In the genomic region with DNA sequence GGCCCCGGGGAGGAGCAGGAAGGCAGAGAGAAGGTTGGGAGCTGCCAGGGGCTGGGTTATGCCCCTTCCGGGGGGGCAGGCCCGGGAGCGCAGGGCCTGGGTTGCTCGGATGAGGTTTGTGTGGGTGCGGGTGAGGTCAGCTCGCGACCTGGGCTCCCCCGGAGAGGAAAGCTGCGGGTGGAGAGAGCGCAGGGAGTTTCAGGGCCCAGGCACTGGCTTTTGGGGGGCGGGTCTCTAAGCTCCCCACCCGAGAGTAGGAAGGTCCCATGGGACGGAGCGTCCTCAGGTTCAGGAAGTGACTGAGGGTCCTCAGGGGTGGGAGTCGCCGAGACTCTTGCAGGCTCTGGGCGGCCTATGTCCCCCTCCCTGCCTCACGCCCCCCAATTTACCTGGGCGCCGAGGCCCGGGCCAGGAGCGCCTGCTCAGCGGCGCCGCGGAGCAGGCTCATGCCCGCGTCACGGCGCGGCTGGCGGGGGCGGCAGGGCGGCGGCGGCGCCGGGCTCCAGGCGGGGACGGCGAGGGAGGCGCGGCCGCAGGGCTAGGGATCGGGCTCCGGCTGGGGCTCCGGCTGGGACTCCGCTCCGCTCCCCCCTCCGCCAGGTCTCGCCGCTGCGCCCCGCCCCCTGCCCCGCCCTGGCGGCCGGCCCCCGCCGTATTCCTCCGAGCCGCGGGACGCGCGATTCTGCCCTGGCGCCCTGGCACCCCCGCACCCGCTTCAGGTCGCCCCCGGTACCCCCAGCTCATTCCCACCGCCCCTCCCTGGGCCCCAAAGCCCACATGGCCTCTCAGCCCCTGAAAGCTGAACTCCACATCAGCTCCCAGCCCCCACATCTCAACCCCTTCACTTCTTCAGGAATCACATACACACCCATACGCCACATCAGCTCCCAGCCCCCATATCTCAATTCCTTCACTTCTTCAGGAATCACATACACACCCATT, we compare ENCODE assay signal across 8 cellular contexts. TPM values are rescaled to one million over a fixed set of nuclear protein-coding genes. Genes with fewer than 3 reads are reported as not detected.
DNase-seq lines count a peak whose midpoint lies in the region; ATAC-seq, FAIRE-seq and TF ChIP-seq lines count a peak whose summit lies in the region.

Gene DOK4 (minus strand): TSS at position 578 of the 942 bp plus-strand sequence. CDS start 6,986 bp downstream, outside the sequence.

- H3K79me1 ChIP-seq in H1 (ENCODE audit: low read depth, low read length), result no peaks in the 10 kb centered on the region

- H3K4me1 Mint-ChIP-seq in activated CD8-positive, alpha-beta memory T cell treated with anti-CD3 and anti-CD28 coated beads, Interleukin-2, amount 10 ng/mL, durations not matched to agents 7 days and 5 days, result peaks cover 22% of the 10 kb centered on the region

- peak within 1 kb of the TSS; percentile 100 for H3K4me2 ChIP-seq in A549
- peak within 1 kb of the TSS; percentile 59 to 89 for H3K4me2 ChIP-seq in H1 (ENCODE audit: insufficient read depth in 1 of 2, low read depth in 2 of 2, low read length in 2 of 2)

- H3K4me1 ChIP-seq in A549 (peaks cover 45% of the 10 kb centered on the region), H1 (replicated peaks in 1 of 4; ENCODE audit: control insufficient read depth in 3 of 4, insufficient read depth in 4 of 4, low read length in 3 of 4) (peaks cover 0 to 14% (median 10%) of the 10 kb centered on the region in 4 experiments; a peak in 6 of 7 replicates)

- H3K4me3 Mint-ChIP-seq in activated CD8-positive, alpha-beta memory T cell treated with anti-CD3 and anti-CD28 coated beads, Interleukin-2, amount 10 ng/mL, durations not matched to agents 7 days and 5 days, result peak within 1 kb of the TSS; percentile 71

- WGBS in A549 (ENCODE audit: missing lambda C conversion rate), result 3% methylated on average over 36 of the region's 73 CpGs
- 8% methylated on average over 24 of the region's 73 CpGs; no CpG with 5 or more reads in 1 of the 2 experiments for WGBS in H1 (ENCODE audit: extremely low coverage in 1 of 2, insufficient coverage in 1 of 2, insufficient read length in 1 of 2, insufficient replicate concordance in 2 of 2, low coverage in 1 of 2, low lambda C conversion rate in 2 of 2, missing lambda C conversion rate in 1 of 2), 2 experiments

- CTCF ChIA-PET in A549 (lab: Yijun Ruan, JAX), result interaction anchor here (1.0 to 8.9 kb wide), 10 partner anchors 9 to 70 kb away, joined by 3 to 70 read pairs (median 4); partner anchors contain the start of gene POLR2C
- CTCF ChIA-PET in activated CD8-positive, alpha-beta memory T cell treated with anti-CD3 and anti-CD28 coated beads, Interleukin-2, amount 10 ng/mL, durations not matched to agents 7 days and 5 days (lab: Charles Lee), result interaction anchor here (0.9 to 3.5 kb wide), 9 partner anchors 11 to 123 kb away, joined by 3 to 21 read pairs (median 4); partner anchors contain the start of gene POLR2C
- CTCF ChIA-PET in H1 (lab: Charles Lee; ENCODE audit: partially characterized antibody), result interaction anchor here (0.8 to 3.4 kb wide), 11 partner anchors 10 to 162 kb away, joined by 3 to 19 read pairs (median 7); partner anchors contain the start of gene CCDC102A

- H3K56ac ChIP-seq in H1 (replicated peaks; ENCODE audit: insufficient read length, low read depth, low read length), result no peak within 1 kb of the TSS

- no peaks in the 10 kb centered on the region for H3K9me3 Mint-ChIP-seq in activated CD8-positive, alpha-beta memory T cell treated with anti-CD3 and anti-CD28 coated beads, Interleukin-2, amount 10 ng/mL, durations not matched to agents 7 days and 5 days (ENCODE audit: low read depth)

- H3K18ac ChIP-seq in H1 (ENCODE audit: extremely low read depth, low read length), result peak within 1 kb of the TSS; percentile 71

- DNase-seq in A549 (ENCODE audit: low read depth in 1 of 2, low spot score in 1 of 2), result peak; percentile 47 to 89
- DNase-seq in NCI-H748 treated with DMSO at 0.1 percent for 48 hours (lab: John Stamatoyannopoulos, UW), result peak; percentile 4
- peak; percentile 81 for DNase-seq in activated CD8-positive, alpha-beta memory T cell treated with anti-CD3 and anti-CD28 coated beads, Interleukin-2, amount 10 ng/mL, durations not matched to agents 7 days and 5 days
- DNase-seq in H1 (ENCODE audit: low read depth in 1 of 2, low spot score in 2 of 2), result peak in 1 of 2 experiments; percentile 91
- DNase-seq in mesenteric fat pad (ENCODE audit: low spot score), result peak; percentile 96
- DNase-seq in stimulated activated CD8-positive, alpha-beta memory T cell treated with anti-CD3 and anti-CD28 coated beads, Interleukin-15, amount 100 ng/mL, for 1 hour (ENCODE audit: low read depth), result peak; percentile 58

- peak within 1 kb of the TSS; percentile 76 for H4K5ac ChIP-seq in H1 (ENCODE audit: insufficient read length, low read depth, low read length)

- peak within 1 kb of the TSS; percentile 49 for H3K27ac Mint-ChIP-seq in activated CD8-positive, alpha-beta memory T cell treated with anti-CD3 and anti-CD28 coated beads, Interleukin-2, amount 10 ng/mL, durations not matched to agents 7 days and 5 days

- H3K23ac ChIP-seq in H1 (ENCODE audit: insufficient read length), result no peak within 1 kb of the TSS

- H2BK20ac ChIP-seq in H1 (ENCODE audit: low read length), result no peak within 1 kb of the TSS

- peak within 1 kb of the TSS; percentile 68; the same call in 1 of the 2 replicates for H2BK12ac ChIP-seq in H1 (ENCODE audit: low read depth, low read length)

- H4K8ac ChIP-seq in H1 (ENCODE audit: extremely low read depth, insufficient read depth, low read length), result peak within 1 kb of the TSS; percentile 96

- FAIRE-seq in A549 (lab: Jason Lieb, UNC) (no peak), H1 (lab: Jason Lieb, UNC) (no peak)

- TF ChIP-seq EP300 in A549 (IDR thresholded peaks at IDR 0.05) (no peak), H1 (IDR thresholded peaks at IDR 0.05; ENCODE audit: borderline replicate concordance in 1 of 2, low read depth in 2 of 2, low read length in 2 of 2) (no peak)

- no peaks in the 10 kb centered on the region for H4K20me1 ChIP-seq in H1 (replicated peaks in 1 of 2; ENCODE audit: control insufficient read depth in 1 of 2, insufficient read depth in 2 of 2, low read length in 2 of 2)

- peak within 1 kb of the TSS; percentile 100 for H2AFZ ChIP-seq in H1 (ENCODE audit: low read length)

- H3K27ac ChIP-seq in A549 (peak within 1 kb of the TSS; percentile 94 to 98), H1 (ENCODE audit: low read depth, low read length) (no peak within 1 kb of the TSS)

- peak within 1 kb of the TSS; percentile 55 for H4K91ac ChIP-seq in H1 (replicated peaks; ENCODE audit: insufficient read length, low read length)

- H2BK120ac ChIP-seq in H1 (replicated peaks; ENCODE audit: low read depth, low read length), result peak within 1 kb of the TSS; percentile 99

- peaks cover 0 to 12% (median 4%) of the 10 kb centered on the region in 4 experiments; a peak in 4 of 7 replicates for H3K27me3 ChIP-seq in H1 (replicated peaks in 1 of 4; ENCODE audit: control insufficient read depth in 3 of 4, extremely low read depth in 1 of 4, insufficient read depth in 3 of 4, low read length in 3 of 4)

- H3K9me3 ChIP-seq in A549, result no peaks in the 10 kb centered on the region
- H3K9me3 ChIP-seq in H1 (ENCODE audit: insufficient read depth in 2 of 2, low read depth in 1 of 2, low read length in 1 of 2), result peaks cover 3 to 6% of the 10 kb centered on the region in 2 experiments; a peak in 1 of 4 replicates

- peak within 1 kb of the TSS in 2 of 4 experiments; percentile 34 to 39; a peak in 1 of 7 replicates for H3K9ac ChIP-seq in H1 (replicated peaks in 1 of 4; ENCODE audit: extremely low read depth in 1 of 4, low read depth in 3 of 4, low read length in 3 of 4)

- TF ChIP-seq RAD21 in A549 (conservative IDR thresholded peaks at IDR 0.05 in 1 of 2, IDR thresholded peaks at IDR 0.05 in 1 of 2), result no peak
- TF ChIP-seq RAD21 in H1 (IDR thresholded peaks at IDR 0.05 in 1 of 2, conservative IDR thresholded peaks at IDR 0.05 in 1 of 2; ENCODE audit: low read depth in 2 of 2, low read length in 2 of 2), result no peak

- H3K79me2 ChIP-seq in H1 (ENCODE audit: control insufficient read depth in 1 of 2, insufficient read depth in 2 of 2, low read length in 2 of 2), result no peaks in the 10 kb centered on the region

- ATAC-seq in A549, result peak; percentile 94 to 96
- peak; percentile 77 for ATAC-seq in GM18505 (IDR thresholded peaks at IDR 0.05; ENCODE audit: unreplicated experiment)
- ATAC-seq in HG03064 (IDR thresholded peaks at IDR 0.05; ENCODE audit: low read depth, unreplicated experiment), result peak; percentile 80
- peak; percentile 98 for ATAC-seq in activated CD8-positive, alpha-beta memory T cell treated with anti-CD3 and anti-CD28 coated beads, Interleukin-2, amount 10 ng/mL, durations not matched to agents 7 days and 5 days

- TF ChIP-seq POLR2A in A549 (IDR thresholded peaks at IDR 0.05; ENCODE audit: low read length) (peak; percentile 66), GM18505 (IDR thresholded peaks at IDR 0.05; ENCODE audit: borderline replicate concordance, extremely low read depth, insufficient read depth, insufficient read length) (no peak), H1 (IDR thresholded peaks at IDR 0.05; ENCODE audit: control extremely low read depth in 1 of 2, low read depth in 2 of 2, low read length in 2 of 2) (no peak)

- no peak within 1 kb of the TSS for H3K14ac ChIP-seq in H1 (ENCODE audit: insufficient read length)

- 0 out of 2 replicates have a peak within 1 kb of the TSS, but pooled peaks have one; percentile 88 for H2BK15ac ChIP-seq in H1 (ENCODE audit: low read length)

- TF ChIP-seq CTCF in A549 (IDR thresholded peaks at IDR 0.05) (no peak), H1 (IDR thresholded peaks at IDR 0.05; ENCODE audit: control extremely low read depth in 1 of 3, insufficient read depth in 1 of 3, low read depth in 1 of 3, low read length in 3 of 3) (no peak)

- H2BK5ac ChIP-seq in H1 (ENCODE audit: low read depth, low read length), result peak within 1 kb of the TSS; percentile 75; the same call in 1 of the 2 replicates

- H3K4ac ChIP-seq in H1 (replicated peaks; ENCODE audit: insufficient read length, low read depth, low read length), result peak within 1 kb of the TSS; percentile 94

- H3K4me3 ChIP-seq in A549 (peak within 1 kb of the TSS; percentile 100), H1 (ENCODE audit: extremely low read depth in 1 of 4, insufficient read depth in 2 of 4, low read depth in 3 of 4, low read length in 4 of 4) (peak within 1 kb of the TSS; percentile 53 to 79 (median 72))

- H3K27me3 Mint-ChIP-seq in activated CD8-positive, alpha-beta memory T cell treated with anti-CD3 and anti-CD28 coated beads, Interleukin-2, amount 10 ng/mL, durations not matched to agents 7 days and 5 days, result peaks cover 3% of the 10 kb centered on the region

- H2AK5ac ChIP-seq in H1 (ENCODE audit: low read depth, low read length), result no peak within 1 kb of the TSS

- H3K23me2 ChIP-seq in H1 (ENCODE audit: low read depth, low read length), result peaks cover 9% of the 10 kb centered on the region; the same call in 1 of the 2 replicates

- H3K36me3 Mint-ChIP-seq in activated CD8-positive, alpha-beta memory T cell treated with anti-CD3 and anti-CD28 coated beads, Interleukin-2, amount 10 ng/mL, durations not matched to agents 7 days and 5 days, result no peaks in the 10 kb centered on the region

- POLR2A ChIA-PET in A549 (lab: Yijun Ruan, JAX), result interaction anchor here (0.7 to 2.0 kb wide), 3 partner anchors 14 to 45 kb away, joined by 3 to 7 read pairs (median 6); partner anchors contain the start of gene POLR2C
- POLR2A ChIA-PET in H1 (lab: Charles Lee; ENCODE audit: partially characterized antibody), result interaction anchor here (0.7 to 2.4 kb wide), 10 partner anchors 10 to 47 kb away, joined by 3 to 9 read pairs (median 6); partner anchors contain the start of gene POLR2C

- no peaks in the 10 kb centered on the region for H3K36me3 ChIP-seq in H1 (ENCODE audit: control insufficient read depth in 2 of 4, insufficient read depth in 4 of 4, low read length in 3 of 4)

RNA-seq across cellular contexts. Expression of gene DOK4, which starts in this region (rescaled TPM):
- polyA plus RNA-seq in A549 (2011; rRNA removed) (85.4 and 93.2 TPM in 2 replicates), A549 (2017; fragmentation: RNase III; extraction: RNeasy Plus Mini Kit Qiagen cat#74134 plus additional on column Dnase treatment) (51.9 to 70.3 TPM (median 65.2 TPM) in 3 replicates), H1 (2011; rRNA removed) (24.0 and 29.5 TPM in 2 replicates)
- 76.5 and 94.3 TPM in 2 replicates for polyA plus RNA-seq in A549 (2012; cell fraction: cytosol; rRNA removed)
- 99.2 and 102 TPM in 2 replicates for polyA plus RNA-seq in A549 (2012; cell fraction: nucleus; rRNA removed)
- polyA minus RNA-seq in A549 (2011; rRNA and poly(A)+ RNA removed), result 103 and 109 TPM in 2 replicates
- total RNA-seq in activated CD8-positive, alpha-beta memory T cell treated with anti-CD3 and anti-CD28 coated beads, Interleukin-2, amount 10 ng/mL, durations not matched to agents 7 days and 5 days, result 1 to 10 TPM; 3.4 to 4.7 TPM
- total RNA-seq in H1 (2021; fragmentation: NEBNext Ultra II Directional; extraction: Animal tissue kit (Norgen Biotek cat#: 25700)), result 28.9 and 29.9 TPM in 2 replicates
- 30.4 TPM for polyA plus RNA-seq in H1 (2011; cell fraction: cytosol; rRNA removed)
- 46.7 TPM for polyA plus RNA-seq in H1 (2011; cell fraction: nucleus; rRNA removed)
- 20.5 to 27.4 TPM (median 25.8 TPM) in 4 replicates for polyA plus RNA-seq in H1 (2012, experiment 1 of 2)
- polyA plus RNA-seq in H1 (2012, experiment 2 of 2), result 20.5 TPM
- 13.6 TPM for polyA plus RNA-seq in H1 (2013, experiment 1 of 2)
- polyA plus RNA-seq in H1 (2013, experiment 2 of 2), result 13.6 TPM
- polyA minus RNA-seq in H1 (2011; rRNA and poly(A)+ RNA removed), result 24.3 and 27.0 TPM in 2 replicates
- polyA minus RNA-seq in H1 (2011; cell fraction: cytosol; rRNA and poly(A)+ RNA removed), result 14.3 TPM
- polyA minus RNA-seq in H1 (2011; cell fraction: nucleus; rRNA and poly(A)+ RNA removed), result 11.3 TPM
- 7.3 TPM for total RNA-seq in mesenteric fat pad

Comparison
In these comparisons a context has a peak if more than half of its experiments do, and no peak if none do; other contexts are left out.
1. Of the 18 proteins assayed by ChIP-seq in both H1 and A549: peak only in H1: none; only in A549: POLR2A; in both: none; in neither: 16; mixed calls (peak in some experiments, not most) for 1.